In genomic region chr12:104281636-104282035, GRCh38 we compare ENCODE assay signal across 1 cellular context.
TF ChIP-seq lines count a peak whose summit lies in the region.

No MANE protein-coding gene starts in this region.

TF ChIP-seq in IMR-90, 13 proteins besides CTCF, POLR2A, EP300 and RAD21:
- TF ChIP-seq SMC3 (IDR thresholded peaks at IDR 0.05; ENCODE audit: low read depth, low read length), result no peak
- TF ChIP-seq MXI1 (IDR thresholded peaks at IDR 0.05; ENCODE audit: borderline replicate concordance, low read depth, low read length), result no peak
- TF ChIP-seq RFX5 (IDR thresholded peaks at IDR 0.05; ENCODE audit: low read depth, low read length), result no peak
- TF ChIP-seq MAFK (IDR thresholded peaks at IDR 0.05; ENCODE audit: low read depth, low read length), result no peak
- no peak for TF ChIP-seq NFE2L2 (IDR thresholded peaks at IDR 0.05; ENCODE audit: low read depth, low read length)
- TF ChIP-seq RCOR1 (IDR thresholded peaks at IDR 0.05; ENCODE audit: insufficient replicate concordance, low read length), result no peak
- no peak for TF ChIP-seq MAZ (IDR thresholded peaks at IDR 0.05; ENCODE audit: borderline replicate concordance, low read depth, low read length)
- TF ChIP-seq, protein P1, sequence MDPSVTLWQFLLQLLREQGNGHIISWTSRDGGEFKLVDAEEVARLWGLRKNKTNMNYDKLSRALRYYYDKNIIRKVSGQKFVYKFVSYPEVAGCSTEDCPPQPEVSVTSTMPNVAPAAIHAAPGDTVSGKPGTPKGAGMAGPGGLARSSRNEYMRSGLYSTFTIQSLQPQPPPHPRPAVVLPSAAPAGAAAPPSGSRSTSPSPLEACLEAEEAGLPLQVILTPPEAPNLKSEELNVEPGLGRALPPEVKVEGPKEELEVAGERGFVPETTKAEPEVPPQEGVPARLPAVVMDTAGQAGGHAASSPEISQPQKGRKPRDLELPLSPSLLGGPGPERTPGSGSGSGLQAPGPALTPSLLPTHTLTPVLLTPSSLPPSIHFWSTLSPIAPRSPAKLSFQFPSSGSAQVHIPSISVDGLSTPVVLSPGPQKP (IDR thresholded peaks at IDR 0.05; ENCODE audit: borderline replicate concordance, low read depth, low read length), result no peak
- no peak for TF ChIP-seq USF2 (IDR thresholded peaks at IDR 0.05; ENCODE audit: low read depth, low read length)
- no peak for TF ChIP-seq BHLHE40 (IDR thresholded peaks at IDR 0.05; ENCODE audit: low read depth, low read length)
- TF ChIP-seq CHD1 (IDR thresholded peaks at IDR 0.05; ENCODE audit: low read depth, low read length), result no peak
- TF ChIP-seq CEBPB (IDR thresholded peaks at IDR 0.05; ENCODE audit: low read depth, low read length), result no peak
- TF ChIP-seq FOS (IDR thresholded peaks at IDR 0.05; ENCODE audit: low read depth, low read length), result no peak
